Comparison of ENCODE assay signal across 10 cellular contexts in the genomic region with DNA sequence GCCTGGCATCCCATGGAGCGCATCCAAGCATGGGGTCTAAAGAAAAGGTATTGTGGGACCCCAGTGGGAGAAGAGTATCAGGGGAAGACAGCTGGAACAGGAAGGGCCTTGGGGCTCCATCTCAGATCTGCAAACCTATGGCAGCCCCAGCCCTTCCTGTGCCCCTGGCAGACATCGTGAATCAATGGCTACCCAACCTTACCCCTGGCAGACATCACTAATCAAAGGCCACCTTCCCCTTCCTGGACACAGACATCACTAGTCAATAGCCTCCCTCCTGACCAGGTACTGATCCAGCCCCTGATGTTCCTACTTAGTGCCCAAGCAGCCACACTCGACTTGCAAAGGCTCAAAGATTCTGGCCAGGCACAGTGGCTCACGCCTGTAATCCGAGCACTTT. TPM values are rescaled to one million over a fixed set of nuclear protein-coding genes. Genes with fewer than 3 reads are reported as not detected.
"Had no signal": no experiment of that assay in that cellular context is flagged by ENCODE, and none has a peak within 500 bp of the region (broad histone marks: within the 10 kb centered on the region; RNA-seq: fewer than 3 reads in every experiment).

No MANE protein-coding gene starts in this region.

- H3K4me3 Mint-ChIP-seq: IgD-negative memory B cell had no signal

- FAIRE-seq: HepG2, HTR-8/SVneo had no signal

- H3K4me2 ChIP-seq: KMS-11 had no signal

- ATAC-seq: HepG2 had no signal

- H3K9ac ChIP-seq: KMS-11 had no signal

- DNase-seq: IMR-90, KBM-7, KG1 had no signal

- H3K27ac Mint-ChIP-seq: IgD-negative memory B cell had no signal

- H3K9me3 Mint-ChIP-seq: IgD-negative memory B cell had no signal

- H3K27ac ChIP-seq: HL-60, KMS-11 had no signal

- H3K36me3 Mint-ChIP-seq: IgD-negative memory B cell had no signal

RNA-seq across cellular contexts. Expression of a gene that starts 15.8 kb away (rescaled TPM):
- total RNA-seq: HepG2, HT-29, HT1080, IMR-90 had no signal
- polyA plus RNA-seq: HepG2 had no signal
